34 cellular contexts compared by ENCODE assay signal in the genomic region with DNA sequence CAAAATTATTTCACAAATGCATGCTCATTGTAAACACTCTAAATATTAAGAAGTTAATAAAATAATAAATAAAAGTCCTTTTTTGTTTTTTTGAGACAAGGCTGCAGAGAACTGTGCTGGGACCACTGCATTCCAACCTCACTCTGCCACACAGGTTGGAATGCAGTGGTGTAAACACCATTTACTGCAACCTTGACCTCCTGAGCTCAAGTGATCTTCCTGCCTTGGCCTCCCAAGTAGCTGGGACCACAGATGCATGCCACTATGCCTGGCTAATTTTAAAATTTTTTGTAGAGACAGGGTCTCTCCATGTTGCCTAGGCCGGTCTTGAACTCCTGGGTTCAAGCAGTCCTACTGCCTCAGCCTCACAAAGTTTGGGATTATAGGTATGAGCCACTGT.
"Had no signal": no experiment of that assay in that cellular context is flagged by ENCODE, and none has a peak within 500 bp of the region (broad histone marks: within the 10 kb centered on the region; RNA-seq: fewer than 3 reads in every experiment).

No MANE protein-coding gene starts in this region.

- H3K27me3 Mint-ChIP-seq: activated CD8-positive, alpha-beta T cell treated with anti-CD3 and anti-CD28 coated beads for 36 hours; activated naive CD8-positive, alpha-beta T cell treated with anti-CD3 and anti-CD28 coated beads for 36 hours; activated T-helper 17 cell treated with anti-CD3 and anti-CD28 coated beads, Interleukin-2, amount 50 U/mL, for 72 hours had no signal

- H3K36me3 Mint-ChIP-seq: activated naive CD8-positive, alpha-beta T cell treated with anti-CD3 and anti-CD28 coated beads for 36 hours had no signal

- H3K27me3 ChIP-seq: ascending aorta, body of pancreas, breast epithelium, MG63, Peyer's patch had no signal

- H3K27ac Mint-ChIP-seq: activated CD8-positive, alpha-beta T cell treated with anti-CD3 and anti-CD28 coated beads for 36 hours; activated naive CD8-positive, alpha-beta T cell treated with anti-CD3 and anti-CD28 coated beads for 36 hours; activated T-cell treated with anti-CD3 and anti-CD28 coated beads, Interleukin-2, amount 50 U/mL, for 72 hours; activated T-helper 17 cell treated with anti-CD3 and anti-CD28 coated beads, Interleukin-2, amount 50 U/mL, for 72 hours had no signal

- H3K4me1 Mint-ChIP-seq: activated naive CD8-positive, alpha-beta T cell treated with anti-CD3 and anti-CD28 coated beads for 36 hours; activated T-helper 17 cell treated with anti-CD3 and anti-CD28 coated beads, Interleukin-2, amount 50 U/mL, for 72 hours had no signal

- H3K4me3 ChIP-seq: ascending aorta, body of pancreas, breast epithelium, MG63, Peyer's patch had no signal

- H3K36me3 ChIP-seq: ascending aorta, breast epithelium, MG63, Peyer's patch had no signal

- ATAC-seq: activated CD8-positive, alpha-beta T cell treated with anti-CD3 and anti-CD28 coated beads for 36 hours; activated T-cell treated with anti-CD3 and anti-CD28 coated beads, Interleukin-2, amount 50 U/mL, for 72 hours; activated T-helper 17 cell treated with anti-CD3 and anti-CD28 coated beads, Interleukin-2, amount 50 U/mL, for 72 hours; body of pancreas; PC-3 had no signal

- H3K9me3 ChIP-seq: ascending aorta, body of pancreas, breast epithelium, MG63, Peyer's patch had no signal

- DNase-seq: activated CD4-positive, alpha-beta T cell treated with anti-CD3 and anti-CD28 coated beads for 1 hour; activated CD4-positive, alpha-beta T cell treated with anti-CD3 and anti-CD28 coated beads for 48 hours; activated CD4-positive, CD25-positive, alpha-beta regulatory T cell; activated CD8-positive, alpha-beta T cell treated with anti-CD3 and anti-CD28 coated beads for 36 hours; activated effector memory CD4-positive, alpha-beta T cell treated with anti-CD3 and anti-CD28 coated beads, Interleukin-2, amount 50 U/mL, for 16 hours; activated naive CD4-positive, alpha-beta T cell; activated naive CD4-positive, alpha-beta T cell treated with anti-CD3 and anti-CD28 coated beads, Interleukin-2, amount 50 U/mL, for 16 hours; activated naive CD8-positive, alpha-beta T cell treated with anti-CD3 and anti-CD28 coated beads for 36 hours; activated T-cell treated with anti-CD3 and anti-CD28 coated beads, Interleukin-2, amount 50 U/mL, for 1 hour; activated T-cell treated with anti-CD3 and anti-CD28 coated beads, Interleukin-2, amount 50 U/mL, for 72 hours; amygdala; body of pancreas; Karpas-422; KBM-7; MG63; MV-4-11; NCI-H1092; NCI-H1436 treated with DMSO at 0.1 percent for 48 hours; NCI-H1694 treated with DMSO at 0.1 percent for 48 hours; NCI-H2029; NCI-H345; NCI-H524 treated with DMSO at 0.1 percent for 48 hours; PC-3; Peyer's patch; RPMI8226; SHP77 treated with DMSO at 0.1 percent for 48 hours; SW 1271; T-helper 1 cell; T-helper 2 cell; T-helper 9 cell had no signal

- H3K4me3 Mint-ChIP-seq: activated CD8-positive, alpha-beta T cell treated with anti-CD3 and anti-CD28 coated beads for 36 hours; activated naive CD8-positive, alpha-beta T cell treated with anti-CD3 and anti-CD28 coated beads for 36 hours; activated T-cell treated with anti-CD3 and anti-CD28 coated beads, Interleukin-2, amount 50 U/mL, for 72 hours; activated T-helper 17 cell treated with anti-CD3 and anti-CD28 coated beads, Interleukin-2, amount 50 U/mL, for 72 hours had no signal

- H3K4me1 ChIP-seq: ascending aorta, body of pancreas, breast epithelium, Peyer's patch had no signal

- H3K27ac ChIP-seq: ascending aorta, body of pancreas, breast epithelium, Peyer's patch, VCaP had no signal

- H3K9me3 Mint-ChIP-seq: activated CD8-positive, alpha-beta T cell treated with anti-CD3 and anti-CD28 coated beads for 36 hours had no signal
